Comparison of ENCODE assay signal across 2 cellular contexts in the genomic region with DNA sequence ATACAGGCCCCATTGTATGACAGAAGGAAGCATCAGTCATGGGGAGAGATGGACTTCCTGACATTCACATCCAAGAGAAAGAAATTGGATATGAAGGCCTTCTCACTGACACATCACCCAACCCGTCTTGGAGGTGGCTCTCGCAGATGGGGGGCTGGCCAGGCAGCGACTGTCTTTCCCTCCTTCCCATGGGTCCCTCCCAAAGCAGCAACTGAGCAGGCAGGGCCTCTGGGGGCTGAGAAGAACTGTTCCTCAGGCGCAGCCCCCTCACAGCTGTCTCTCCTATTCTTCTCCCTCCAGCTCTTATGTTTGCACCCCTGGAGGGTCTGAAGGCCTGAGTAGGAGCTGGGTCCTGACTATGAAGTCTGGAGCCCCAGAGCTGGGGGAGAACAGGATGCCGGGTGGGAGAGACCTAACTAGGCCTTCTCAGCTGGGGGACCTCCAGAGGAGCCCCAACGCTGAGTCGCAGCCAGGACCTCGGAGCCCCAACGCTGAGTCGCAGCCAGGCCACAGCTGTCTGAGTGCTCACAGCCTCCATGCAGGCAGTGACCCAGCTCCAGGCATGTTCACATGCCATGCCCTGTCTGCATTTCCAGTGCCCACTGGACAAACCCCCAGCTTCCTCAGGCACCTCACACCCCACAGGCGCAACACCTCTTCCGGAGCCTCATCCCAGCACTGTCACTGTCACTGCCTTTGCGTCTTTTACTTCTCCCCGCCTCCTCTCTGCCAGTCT.
TF ChIP-seq lines count a peak whose summit lies in the region.

No MANE protein-coding gene starts in this region.

TF ChIP-seq in SK-N-SH treated with all-trans-retinoic acid at 6 μM for 48 hours, 23 proteins besides CTCF, POLR2A, EP300 and RAD21 (continued from another document):
- no peak for TF ChIP-seq BACH2 (CRISPR knock-in tag; IDR thresholded peaks at IDR 0.05; ENCODE audit: borderline replicate concordance)
- TF ChIP-seq, protein P1, sequence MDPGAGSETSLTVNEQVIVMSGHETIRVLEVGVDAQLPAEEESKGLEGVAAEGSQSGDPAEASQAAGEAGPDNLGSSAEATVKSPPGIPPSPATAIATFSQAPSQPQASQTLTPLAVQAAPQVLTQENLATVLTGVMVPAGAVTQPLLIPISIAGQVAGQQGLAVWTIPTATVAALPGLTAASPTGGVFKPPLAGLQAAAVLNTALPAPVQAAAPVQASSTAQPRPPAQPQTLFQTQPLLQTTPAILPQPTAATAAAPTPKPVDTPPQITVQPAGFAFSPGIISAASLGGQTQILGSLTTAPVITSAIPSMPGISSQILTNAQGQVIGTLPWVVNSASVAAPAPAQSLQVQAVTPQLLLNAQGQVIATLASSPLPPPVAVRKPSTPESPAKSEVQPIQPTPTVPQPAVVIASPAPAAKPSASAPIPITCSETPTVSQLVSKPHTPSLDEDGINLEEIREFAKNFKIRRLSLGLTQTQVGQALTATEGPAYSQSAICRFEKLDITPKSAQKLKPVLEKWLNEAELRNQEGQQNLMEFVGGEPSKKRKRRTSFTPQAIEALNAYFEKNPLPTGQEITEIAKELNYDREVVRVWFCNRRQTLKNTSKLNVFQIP (CRISPR knock-in tag; IDR thresholded peaks at IDR 0.05; ENCODE audit: borderline replicate concordance, low read depth) = no peak
- no peak for TF ChIP-seq RARB (CRISPR knock-in tag; IDR thresholded peaks at IDR 0.05)
- TF ChIP-seq ZNF70 (CRISPR knock-in tag; IDR thresholded peaks at IDR 0.05) = no peak
- no peak for TF ChIP-seq ARNTL (CRISPR knock-in tag; IDR thresholded peaks at IDR 0.05; ENCODE audit: borderline replicate concordance, low read depth)
- TF ChIP-seq OSR1 (CRISPR knock-in tag; IDR thresholded peaks at IDR 0.05) = no peak
- no peak for TF ChIP-seq SNAI2 (CRISPR knock-in tag; IDR thresholded peaks at IDR 0.05)
- no peak for TF ChIP-seq ESRRG (CRISPR knock-in tag; IDR thresholded peaks at IDR 0.05)
- no peak for TF ChIP-seq ZNF8 (CRISPR knock-in tag; IDR thresholded peaks at IDR 0.05)
TF ChIP-seq in SK-N-SH treated with all-trans-retinoic acid at 6 μM for 48 hours: peak in this region for 0.

TF ChIP-seq in SK-N-SH, 30 proteins besides CTCF, POLR2A, EP300 and RAD21:
- no peak for TF ChIP-seq GABPA (IDR thresholded peaks at IDR 0.05; ENCODE audit: low read depth)
- no peak for TF ChIP-seq TCF12 (IDR thresholded peaks at IDR 0.05)
- TF ChIP-seq GATA2 (CRISPR knock-in tag; IDR thresholded peaks at IDR 0.05) = no peak
- TF ChIP-seq, protein P2, sequence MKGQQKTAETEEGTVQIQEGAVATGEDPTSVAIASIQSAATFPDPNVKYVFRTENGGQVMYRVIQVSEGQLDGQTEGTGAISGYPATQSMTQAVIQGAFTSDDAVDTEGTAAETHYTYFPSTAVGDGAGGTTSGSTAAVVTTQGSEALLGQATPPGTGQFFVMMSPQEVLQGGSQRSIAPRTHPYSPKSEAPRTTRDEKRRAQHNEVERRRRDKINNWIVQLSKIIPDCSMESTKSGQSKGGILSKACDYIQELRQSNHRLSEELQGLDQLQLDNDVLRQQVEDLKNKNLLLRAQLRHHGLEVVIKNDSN (IDR thresholded peaks at IDR 0.05; ENCODE audit: borderline replicate concordance, low read depth) = no peak
- TF ChIP-seq EZH2phosphoT487 (IDR thresholded peaks at IDR 0.05; ENCODE audit: borderline replicate concordance, low read depth) = no peak
- no peak for TF ChIP-seq JUND (IDR thresholded peaks at IDR 0.05)
- TF ChIP-seq, protein P3, sequence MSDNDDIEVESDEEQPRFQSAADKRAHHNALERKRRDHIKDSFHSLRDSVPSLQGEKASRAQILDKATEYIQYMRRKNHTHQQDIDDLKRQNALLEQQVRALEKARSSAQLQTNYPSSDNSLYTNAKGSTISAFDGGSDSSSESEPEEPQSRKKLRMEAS (IDR thresholded peaks at IDR 0.05; ENCODE audit: low read depth) = no peak
TF ChIP-seq in SK-N-SH: peak in this region for 0.
